In the genomic region with DNA sequence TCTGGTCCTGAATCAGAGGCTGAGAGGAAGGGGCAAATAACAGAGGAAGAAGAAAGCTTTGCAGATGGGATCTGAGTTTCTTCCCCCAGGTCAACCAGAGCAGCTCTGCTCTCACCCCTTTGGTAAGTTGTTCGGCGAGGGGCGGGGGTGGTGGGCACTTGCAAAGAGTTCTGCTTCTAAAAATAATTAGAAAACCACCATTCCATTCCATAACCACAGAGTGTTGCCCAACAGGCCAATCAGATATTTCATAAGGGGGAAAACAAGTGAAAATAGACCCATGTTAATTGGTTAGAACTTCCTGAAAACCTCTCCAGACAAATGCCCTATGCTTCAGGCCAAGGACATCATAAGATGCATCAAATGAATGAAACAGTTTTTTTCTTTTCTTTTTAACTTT, we compare ENCODE assay signal across 25 cellular contexts.
"Had no signal": no experiment of that assay in that cellular context is flagged by ENCODE, and none has a peak within 500 bp of the region (broad histone marks: within the 10 kb centered on the region; RNA-seq: fewer than 3 reads in every experiment).

No MANE protein-coding gene starts in this region.

- H3K27ac Mint-ChIP-seq: activated naive CD4-positive, alpha-beta T cell treated with anti-CD3 and anti-CD28 coated beads for 36 hours; activated naive CD8-positive, alpha-beta T cell treated with anti-CD3 and anti-CD28 coated beads, Interleukin-2, amount 10 ng/mL, durations not matched to agents 7 days and 5 days; activated T-cell treated with anti-CD3 and anti-CD28 coated beads, Interleukin-2, amount 50 U/mL, for 72 hours; effector memory CD8-positive, alpha-beta T cell; natural killer cell; progenitor cell of endocrine pancreas had no signal

- H3K4me1 Mint-ChIP-seq: activated naive CD8-positive, alpha-beta T cell treated with anti-CD3 and anti-CD28 coated beads, Interleukin-2, amount 10 ng/mL, durations not matched to agents 7 days and 5 days; natural killer cell had no signal

- H3K9me3 ChIP-seq: colonic mucosa, gastrocnemius medialis, sigmoid colon, upper lobe of left lung had no signal

- H3K9me3 Mint-ChIP-seq: activated naive CD4-positive, alpha-beta T cell treated with anti-CD3 and anti-CD28 coated beads for 36 hours; activated naive CD8-positive, alpha-beta T cell treated with anti-CD3 and anti-CD28 coated beads, Interleukin-2, amount 10 ng/mL, durations not matched to agents 7 days and 5 days; activated T-cell treated with anti-CD3 and anti-CD28 coated beads, Interleukin-2, amount 50 U/mL, for 72 hours; effector memory CD8-positive, alpha-beta T cell; natural killer cell had no signal

- DNase-seq: activated CD4-positive, alpha-beta T cell treated with anti-CD3 and anti-CD28 coated beads for 4 hours; activated CD4-positive, alpha-beta T cell treated with anti-CD3 and anti-CD28 coated beads, Interleukin-2, amount 50 U/mL, for 48 hours; activated CD4-positive, CD25-positive, alpha-beta regulatory T cell; activated CD8-positive, alpha-beta memory T cell treated with anti-CD3 and anti-CD28 coated beads, Interleukin-2, amount 50 U/mL, for 48 hours; activated effector memory CD4-positive, alpha-beta T cell treated with Interleukin-2 at 50 U/mL for 16 hours; activated naive CD4-positive, alpha-beta T cell treated with anti-CD3 and anti-CD28 coated beads for 36 hours; activated naive CD8-positive, alpha-beta T cell treated with anti-CD3 and anti-CD28 coated beads, Interleukin-2, amount 10 ng/mL, durations not matched to agents 7 days and 5 days; activated T-cell treated with anti-CD3 and anti-CD28 coated beads, Interleukin-2, amount 50 U/mL, for 72 hours; amniotic stem cell; colonic mucosa; dorsolateral prefrontal cortex; effector memory CD8-positive, alpha-beta T cell; gastrocnemius medialis; head of caudate nucleus; islet precursor cell; left cardiac atrium; midbrain; natural killer cell; retina; sigmoid colon; stimulated activated CD4-positive, alpha-beta T cell treated with anti-CD3 and anti-CD28 coated beads, Interleukin-4, amount 100 ng/mL, for 24 hours; stimulated activated naive CD8-positive, alpha-beta T cell treated with anti-CD3 and anti-CD28 coated beads, Interleukin-15, Interleukin-2, amounts not matched to agents 100 U/mL and 50 U/mL, for 24 hours; upper lobe of left lung had no signal

- ATAC-seq: activated T-cell treated with anti-CD3 and anti-CD28 coated beads, Interleukin-2, amount 50 U/mL, for 72 hours; effector memory CD8-positive, alpha-beta T cell; esophagus mucosa; gastrocnemius medialis; left cardiac atrium; natural killer cell; stimulated activated naive CD8-positive, alpha-beta T cell treated with anti-CD3 and anti-CD28 coated beads, Interleukin-15, Interleukin-2, amounts not matched to agents 100 U/mL and 50 U/mL, for 24 hours had no signal

- H3K27ac ChIP-seq: colonic mucosa, dorsolateral prefrontal cortex, gastrocnemius medialis, sigmoid colon, upper lobe of left lung had no signal

- H3K36me3 ChIP-seq: colonic mucosa, gastrocnemius medialis, sigmoid colon, upper lobe of left lung had no signal

- H3K4me3 ChIP-seq: colonic mucosa, dorsolateral prefrontal cortex, gastrocnemius medialis, sigmoid colon, upper lobe of left lung had no signal

- H3K4me1 ChIP-seq: colonic mucosa, sigmoid colon, upper lobe of left lung had no signal

- H3K4me3 Mint-ChIP-seq: activated naive CD4-positive, alpha-beta T cell treated with anti-CD3 and anti-CD28 coated beads for 36 hours; activated naive CD8-positive, alpha-beta T cell treated with anti-CD3 and anti-CD28 coated beads, Interleukin-2, amount 10 ng/mL, durations not matched to agents 7 days and 5 days; activated T-cell treated with anti-CD3 and anti-CD28 coated beads, Interleukin-2, amount 50 U/mL, for 72 hours; effector memory CD8-positive, alpha-beta T cell; natural killer cell had no signal

- H3K27me3 ChIP-seq: colonic mucosa, upper lobe of left lung had no signal

- H3K36me3 Mint-ChIP-seq: activated naive CD8-positive, alpha-beta T cell treated with anti-CD3 and anti-CD28 coated beads, Interleukin-2, amount 10 ng/mL, durations not matched to agents 7 days and 5 days; natural killer cell had no signal
